In the genomic region with DNA sequence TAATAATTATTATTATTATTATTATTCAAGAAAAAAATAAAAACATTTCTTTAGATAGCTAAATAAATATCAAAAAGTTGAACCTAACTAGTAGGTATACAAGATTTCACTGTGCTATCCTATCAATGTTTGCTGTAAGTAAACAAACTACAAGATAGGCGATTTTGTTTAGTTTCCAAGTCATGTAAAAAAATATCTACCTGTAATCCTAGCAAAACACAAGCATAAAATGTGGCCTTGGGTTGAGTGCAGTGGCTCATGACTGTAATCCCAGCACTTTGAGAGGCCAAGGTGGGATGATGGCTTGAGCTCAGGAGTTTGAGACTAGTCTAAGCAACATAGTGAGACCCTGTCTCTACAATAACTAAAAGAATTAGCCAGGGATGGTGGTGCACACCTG, we compare ENCODE assay signal across 30 cellular contexts.
"Had no signal": no experiment of that assay in that cellular context is flagged by ENCODE, and none has a peak within 500 bp of the region (broad histone marks: within the 10 kb centered on the region; RNA-seq: fewer than 3 reads in every experiment).

No MANE protein-coding gene starts in this region.

- ATAC-seq: naive thymus-derived CD8-positive, alpha-beta T cell; natural killer cell treated with Interleukin-12 subunit alpha and Interleukin-12 subunit beta and Interleukin-15 and Interleukin-18, amount 100 ng/mL, for 72 hours; psoas muscle; right cardiac atrium; stimulated activated effector memory CD8-positive, alpha-beta T cell treated with anti-CD3 and anti-CD28 coated beads, Interleukin-12 subunit alpha, Interleukin-12 subunit beta, amount 100 ng/mL, for 72 hours; stimulated activated naive B cell treated with anti-CD40 and anti-IgM and Interleukin-4, amounts not matched to agents 10 μg/mL and 1 μg/mL and 100 μg/mL, for 72 hours had no signal

- DNase-seq: naive thymus-derived CD8-positive, alpha-beta T cell; nephron progenitor cell; nucleus accumbens; posterior cingulate gyrus; psoas muscle; right cardiac atrium; right lobe of liver; sigmoid colon; small intestine; stimulated activated CD4-positive, alpha-beta T cell treated with anti-CD3 and anti-CD28 coated beads, Interleukin-15, amount 100 ng/mL, for 24 hours; stimulated activated CD4-positive, alpha-beta T cell treated with anti-CD3 and anti-CD28 coated beads, Interleukin-2, amount 100 ng/mL, for 24 hours; stimulated activated CD4-positive, alpha-beta T cell treated with anti-CD3 and anti-CD28 coated beads, Interleukin-2, amount 100 ng/mL, for 48 hours; stimulated activated CD4-positive, alpha-beta T cell treated with anti-CD3 and anti-CD28 coated beads, Interleukin-4, amount 100 ng/mL, for 24 hours; stimulated activated naive B cell treated with anti-CD40 and anti-IgM and Interleukin-4, amounts not matched to agents 10 μg/mL and 1 μg/mL and 100 μg/mL, for 72 hours; stimulated activated naive CD4-positive, alpha-beta T cell treated with Interleukin-2 at 50 U/mL for 16 hours; stomach; thyroid gland; trophoblast cell; upper lobe of left lung had no signal

- H3K9me3 ChIP-seq: neutrophil, psoas muscle, right lobe of liver, sigmoid colon, stomach, thoracic aorta, thyroid gland, tibial nerve, upper lobe of left lung, vagina had no signal

- H3K4me1 Mint-ChIP-seq: nephron progenitor cell; stimulated activated effector memory CD8-positive, alpha-beta T cell treated with anti-CD3 and anti-CD28 coated beads, Interleukin-12 subunit alpha, Interleukin-12 subunit beta, amount 100 ng/mL, for 72 hours had no signal

- FAIRE-seq: small intestine, urothelium cell line had no signal

- H3K27ac ChIP-seq: neutrophil, parathyroid adenoma, psoas muscle, right lobe of liver, sigmoid colon, stomach, thoracic aorta, thyroid gland, tibial nerve, vagina had no signal

- H3K9ac ChIP-seq: parathyroid adenoma had no signal

- H3K4me1 ChIP-seq: parathyroid adenoma had no signal

- H3K4me3 ChIP-seq: psoas muscle, right lobe of liver, sigmoid colon, stomach, thoracic aorta, thyroid gland, tibial nerve, upper lobe of left lung, vagina had no signal

- H3K27me3 Mint-ChIP-seq: naive thymus-derived CD8-positive, alpha-beta T cell; natural killer cell treated with Interleukin-12 subunit alpha and Interleukin-12 subunit beta and Interleukin-15 and Interleukin-18, amount 100 ng/mL, for 72 hours; progenitor cell of endocrine pancreas; stimulated activated naive B cell treated with anti-CD40 and anti-IgM and Interleukin-4, amounts not matched to agents 10 μg/mL and 1 μg/mL and 100 μg/mL, for 72 hours; stimulated activated naive CD8-positive, alpha-beta T cell treated with anti-CD3 and anti-CD28 coated beads, Interleukin-15, Interleukin-2, amounts not matched to agents 100 ng/mL and 50 ng/mL, for 24 hours had no signal

- H3K27ac Mint-ChIP-seq: naive thymus-derived CD8-positive, alpha-beta T cell; natural killer cell treated with Interleukin-12 subunit alpha and Interleukin-12 subunit beta and Interleukin-15 and Interleukin-18, amount 100 ng/mL, for 72 hours; nephron progenitor cell; progenitor cell of endocrine pancreas; stimulated activated effector memory CD8-positive, alpha-beta T cell treated with anti-CD3 and anti-CD28 coated beads, Interleukin-12 subunit alpha, Interleukin-12 subunit beta, amount 100 ng/mL, for 72 hours; stimulated activated naive B cell treated with anti-CD40 and anti-IgM and Interleukin-4, amounts not matched to agents 10 μg/mL and 1 μg/mL and 100 μg/mL, for 72 hours; stimulated activated naive CD8-positive, alpha-beta T cell treated with anti-CD3 and anti-CD28 coated beads, Interleukin-15, Interleukin-2, amounts not matched to agents 100 ng/mL and 50 ng/mL, for 24 hours had no signal

- H3K9me3 Mint-ChIP-seq: naive thymus-derived CD8-positive, alpha-beta T cell; natural killer cell treated with Interleukin-12 subunit alpha and Interleukin-12 subunit beta and Interleukin-15 and Interleukin-18, amount 100 ng/mL, for 72 hours; nephron progenitor cell; neural crest cell; stimulated activated effector memory CD8-positive, alpha-beta T cell treated with anti-CD3 and anti-CD28 coated beads, Interleukin-12 subunit alpha, Interleukin-12 subunit beta, amount 100 ng/mL, for 72 hours; stimulated activated naive B cell treated with anti-CD40 and anti-IgM and Interleukin-4, amounts not matched to agents 10 μg/mL and 1 μg/mL and 100 μg/mL, for 72 hours; stimulated activated naive CD8-positive, alpha-beta T cell treated with anti-CD3 and anti-CD28 coated beads, Interleukin-15, Interleukin-2, amounts not matched to agents 100 ng/mL and 50 ng/mL, for 24 hours had no signal

- H3K36me3 ChIP-seq: right lobe of liver, thyroid gland, vagina had no signal

- H2AFZ ChIP-seq: parathyroid adenoma had no signal

- H3K27me3 ChIP-seq: neutrophil, right lobe of liver, sigmoid colon, stomach, thyroid gland, tibial nerve, upper lobe of left lung, vagina had no signal

- H3K4me3 Mint-ChIP-seq: naive thymus-derived CD8-positive, alpha-beta T cell; natural killer cell treated with Interleukin-12 subunit alpha and Interleukin-12 subunit beta and Interleukin-15 and Interleukin-18, amount 100 ng/mL, for 72 hours; nephron progenitor cell; neural crest cell; stimulated activated effector memory CD8-positive, alpha-beta T cell treated with anti-CD3 and anti-CD28 coated beads, Interleukin-12 subunit alpha, Interleukin-12 subunit beta, amount 100 ng/mL, for 72 hours; stimulated activated naive B cell treated with anti-CD40 and anti-IgM and Interleukin-4, amounts not matched to agents 10 μg/mL and 1 μg/mL and 100 μg/mL, for 72 hours; stimulated activated naive CD8-positive, alpha-beta T cell treated with anti-CD3 and anti-CD28 coated beads, Interleukin-15, Interleukin-2, amounts not matched to agents 100 ng/mL and 50 ng/mL, for 24 hours had no signal
